ENCODE assay signal across 7 cellular contexts in the genomic region with DNA sequence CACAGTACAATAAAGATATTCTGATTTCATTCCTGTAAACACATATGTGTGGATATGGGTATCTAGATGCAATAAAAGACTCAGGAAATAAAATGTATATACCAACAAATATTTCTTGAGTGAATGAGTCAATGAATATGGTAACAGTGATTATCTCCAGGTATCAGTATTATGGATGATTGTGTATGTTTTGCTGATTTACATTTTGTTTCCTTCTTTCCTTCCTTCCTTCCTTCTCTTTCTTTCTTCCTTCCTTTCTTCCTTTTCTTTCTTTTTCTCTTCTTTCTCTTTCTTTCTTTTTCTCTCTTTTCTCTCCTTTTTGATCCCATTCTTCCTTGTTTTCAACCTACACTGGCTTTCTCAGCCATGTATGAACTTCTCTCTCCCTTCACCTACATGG.
"Had no signal": no experiment of that assay in that cellular context is flagged by ENCODE, and none has a peak within 500 bp of the region (broad histone marks: within the 10 kb centered on the region; RNA-seq: fewer than 3 reads in every experiment).

No MANE protein-coding gene starts in this region.

- ATAC-seq: GM12878 had no signal

- DNase-seq: GDM1, GF-D8 had no signal

- H3K4me3 ChIP-seq: GM12878 had no signal

- FAIRE-seq: GM12878, GM12891, GM12892, GM18507, GM19239 had no signal
